ENCODE assay signal across 13 cellular contexts in genomic region chr10:116049158-116049557, GRCh38.
DNase-seq lines count a peak whose midpoint lies in the region.
"Had no signal": no experiment of that assay in that cellular context is flagged by ENCODE, and none has a peak within 500 bp of the region (broad histone marks: within the 10 kb centered on the region; RNA-seq: fewer than 3 reads in every experiment).

No MANE protein-coding gene starts in this region.

- no peak overlapping the region for H2BK120ac ChIP-seq in neuronal stem cell (ENCODE audit: low read depth, low read length)

- WGBS in neuronal stem cell (ENCODE audit: extremely low coverage in 2 of 2, insufficient read length in 2 of 2, insufficient replicate concordance in 1 of 2), 2 donors: no CpG with 5 or more reads among the region's 3 CpGs

- H2BK12ac ChIP-seq in neuronal stem cell (ENCODE audit: low read length): no peak overlapping the region

- no peaks in the 10 kb centered on the region for H3K79me1 ChIP-seq in neuronal stem cell (ENCODE audit: low read depth, low read length)

- H2AK5ac ChIP-seq in neuronal stem cell (ENCODE audit: low read depth, low read length): no peak overlapping the region

- no peaks in the 10 kb centered on the region for H3K36me3 ChIP-seq in neuronal stem cell (replicated peaks in 1 of 2; ENCODE audit: control insufficient read depth in 2 of 2, insufficient read depth in 2 of 2, low read length in 2 of 2)
- H3K36me3 ChIP-seq: BLaER1 treated with 17β-estradiol and CSF1 and Interleukin-3, amounts not matched to agents 10 nM and 100 nM had no signal

- H3K9ac ChIP-seq in neuronal stem cell (ENCODE audit: low read depth, low read length, poor library complexity): no peak overlapping the region
- H3K9ac ChIP-seq: BLaER1 treated with 17β-estradiol and CSF1 and Interleukin-3, amounts not matched to agents 10 nM and 100 nM had no signal

- no peak overlapping the region for H3K4ac ChIP-seq in neuronal stem cell (ENCODE audit: low read length)

- H3K4me2 ChIP-seq in neuronal stem cell (ENCODE audit: insufficient read depth, low read length, poor library complexity, severe bottlenecking): no peak overlapping the region
- H3K4me2 ChIP-seq: BLaER1 treated with 17β-estradiol and CSF1 and Interleukin-3, amounts not matched to agents 10 nM and 100 nM had no signal

- H3K23ac ChIP-seq in neuronal stem cell (ENCODE audit: low read depth, low read length, poor library complexity): no peak overlapping the region

- H2AFZ ChIP-seq in neuronal stem cell (ENCODE audit: low read length): peak overlapping the region; percentile 51

- no peaks in the 10 kb centered on the region for H3K4me1 ChIP-seq in neuronal stem cell (ENCODE audit: control insufficient read depth in 2 of 2, insufficient read depth in 1 of 2, low read depth in 1 of 2, low read length in 2 of 2)

- H4K91ac ChIP-seq in neuronal stem cell (ENCODE audit: low read depth, low read length, poor library complexity): no peak overlapping the region

- no peaks in the 10 kb centered on the region for H3K27me3 ChIP-seq in neuronal stem cell (ENCODE audit: control insufficient read depth in 3 of 3, insufficient read depth in 3 of 3, low read depth in 1 of 3, low read length in 3 of 3)
- H3K27me3 ChIP-seq: BLaER1 treated with 17β-estradiol and CSF1 and Interleukin-3, amounts not matched to agents 10 nM and 100 nM had no signal

- H3K4me3 ChIP-seq in neuronal stem cell (ENCODE audit: low read length in 2 of 2): no peak overlapping the region
- H3K4me3 ChIP-seq: BLaER1 treated with 17β-estradiol and CSF1 and Interleukin-3, amounts not matched to agents 10 nM and 100 nM had no signal

- H2BK5ac ChIP-seq in neuronal stem cell (ENCODE audit: low read length): no peak overlapping the region

- DNase-seq in Caki2 (ENCODE audit: low read depth): peak; percentile 25
- peak; percentile 11 for DNase-seq in H4 (ENCODE audit: low spot score)
- peak; percentile 3 for DNase-seq in NAMALWA (ENCODE audit: low spot score)
- no peak for DNase-seq in neuronal stem cell (ENCODE audit: low spot score)
- DNase-seq in cerebellar nuclear complex (lab: John Stamatoyannopoulos, UW): no peak
- DNase-seq in activated CD4-positive, alpha-beta T cell treated with anti-CD3 and anti-CD28 coated beads, Interleukin-2, amount 50 U/mL, for 48 hours: no peak
- DNase-seq: CD8-positive, alpha-beta T cell; DMS153; DMS79; GF-D8; GOT3; H9 had no signal

- no peaks in the 10 kb centered on the region for H3K9me3 ChIP-seq in neuronal stem cell (replicated peaks in 1 of 2; ENCODE audit: control insufficient read depth in 2 of 2, insufficient read depth in 1 of 2, low read depth in 1 of 2, low read length in 2 of 2)
- H3K9me3 ChIP-seq: BLaER1 treated with 17β-estradiol and CSF1 and Interleukin-3, amounts not matched to agents 10 nM and 100 nM had no signal

- no peak overlapping the region for H3K14ac ChIP-seq in neuronal stem cell (ENCODE audit: low read length)

- no peak overlapping the region for H3K27ac ChIP-seq in neuronal stem cell (replicated peaks; ENCODE audit: low read length)
- H3K27ac ChIP-seq: BLaER1 treated with 17β-estradiol and CSF1 and Interleukin-3, amounts not matched to agents 10 nM and 100 nM had no signal

- no peak overlapping the region for H4K8ac ChIP-seq in neuronal stem cell (ENCODE audit: low read depth, low read length)

- no peak overlapping the region for H2BK15ac ChIP-seq in neuronal stem cell (ENCODE audit: low read length)

- in situ Hi-C loops in Caki2 (cut with HindIII; ENCODE audit: low pct_unique_long_range_greater_than_20kb, low sequenced_read_pairs): no loop called here

- H3K18ac ChIP-seq in neuronal stem cell (ENCODE audit: low read length): no peak overlapping the region

Comparison
In these comparisons a context has a peak if more than half of its experiments do, and no peak if none do; other contexts are left out.
1. DNase-seq: peak in Caki2 (single experiment), H4 (single experiment) and NAMALWA (single experiment); none in neuronal stem cell (single experiment), cerebellar nuclear complex (0 of 2) and activated CD4-positive, alpha-beta T cell treated with anti-CD3 and anti-CD28 coated beads, Interleukin-2, amount 50 U/mL, for 48 hours (0 of 2).